ENCODE assay signal across 1 cellular context in the genomic region with DNA sequence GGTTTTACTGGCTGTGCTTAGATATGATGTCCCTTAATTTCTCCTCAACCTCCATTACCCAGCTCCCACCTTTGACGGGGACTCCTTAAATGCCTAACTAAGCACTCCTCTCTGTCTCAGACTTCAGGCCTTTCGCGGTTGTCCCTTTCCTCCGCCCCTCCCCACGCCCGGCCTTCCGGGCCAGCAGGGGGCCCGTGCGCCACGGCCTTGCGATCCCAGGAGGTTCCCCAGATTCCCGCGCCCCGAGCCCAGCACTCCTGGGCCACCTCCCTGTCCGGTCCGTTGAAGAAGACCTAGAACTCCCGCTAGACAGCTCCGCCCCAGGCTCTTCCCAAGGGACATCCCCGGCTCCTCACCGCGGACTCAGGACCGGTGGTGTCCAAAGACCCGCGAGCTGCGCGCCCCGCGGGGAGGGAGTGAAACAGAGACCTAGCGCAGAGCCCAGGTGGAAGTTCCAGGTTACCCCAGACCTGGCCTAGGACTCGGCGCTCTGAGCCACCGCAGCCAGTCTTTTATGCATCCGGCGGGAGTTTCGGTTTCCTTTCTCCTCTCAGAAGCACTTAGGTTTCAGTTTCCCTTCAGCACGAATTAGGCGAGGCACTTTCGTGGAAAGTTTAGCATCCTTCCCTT.
TF ChIP-seq lines count a peak whose summit lies in the region.

A gene with protein sequence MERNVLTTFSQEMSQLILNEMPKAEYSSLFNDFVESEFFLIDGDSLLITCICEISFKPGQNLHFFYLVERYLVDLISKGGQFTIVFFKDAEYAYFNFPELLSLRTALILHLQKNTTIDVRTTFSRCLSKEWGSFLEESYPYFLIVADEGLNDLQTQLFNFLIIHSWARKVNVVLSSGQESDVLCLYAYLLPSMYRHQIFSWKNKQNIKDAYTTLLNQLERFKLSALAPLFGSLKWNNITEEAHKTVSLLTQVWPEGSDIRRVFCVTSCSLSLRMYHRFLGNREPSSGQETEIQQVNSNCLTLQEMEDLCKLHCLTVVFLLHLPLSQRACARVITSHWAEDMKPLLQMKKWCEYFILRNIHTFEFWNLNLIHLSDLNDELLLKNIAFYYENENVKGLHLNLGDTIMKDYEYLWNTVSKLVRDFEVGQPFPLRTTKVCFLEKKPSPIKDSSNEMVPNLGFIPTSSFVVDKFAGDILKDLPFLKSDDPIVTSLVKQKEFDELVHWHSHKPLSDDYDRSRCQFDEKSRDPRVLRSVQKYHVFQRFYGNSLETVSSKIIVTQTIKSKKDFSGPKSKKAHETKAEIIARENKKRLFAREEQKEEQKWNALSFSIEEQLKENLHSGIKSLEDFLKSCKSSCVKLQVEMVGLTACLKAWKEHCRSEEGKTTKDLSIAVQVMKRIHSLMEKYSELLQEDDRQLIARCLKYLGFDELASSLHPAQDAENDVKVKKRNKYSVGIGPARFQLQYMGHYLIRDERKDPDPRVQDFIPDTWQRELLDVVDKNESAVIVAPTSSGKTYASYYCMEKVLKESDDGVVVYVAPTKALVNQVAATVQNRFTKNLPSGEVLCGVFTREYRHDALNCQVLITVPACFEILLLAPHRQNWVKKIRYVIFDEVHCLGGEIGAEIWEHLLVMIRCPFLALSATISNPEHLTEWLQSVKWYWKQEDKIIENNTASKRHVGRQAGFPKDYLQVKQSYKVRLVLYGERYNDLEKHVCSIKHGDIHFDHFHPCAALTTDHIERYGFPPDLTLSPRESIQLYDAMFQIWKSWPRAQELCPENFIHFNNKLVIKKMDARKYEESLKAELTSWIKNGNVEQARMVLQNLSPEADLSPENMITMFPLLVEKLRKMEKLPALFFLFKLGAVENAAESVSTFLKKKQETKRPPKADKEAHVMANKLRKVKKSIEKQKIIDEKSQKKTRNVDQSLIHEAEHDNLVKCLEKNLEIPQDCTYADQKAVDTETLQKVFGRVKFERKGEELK (N-terminal part only) (minus strand): TSS at position 487 of the 630 bp plus-strand sequence. CDS start 7,493 bp downstream, outside the sequence.

TF ChIP-seq in HEK293, 187 proteins besides CTCF, POLR2A, EP300 and RAD21 (continued from another document and continues in another):
- TF ChIP-seq, protein P1, sequence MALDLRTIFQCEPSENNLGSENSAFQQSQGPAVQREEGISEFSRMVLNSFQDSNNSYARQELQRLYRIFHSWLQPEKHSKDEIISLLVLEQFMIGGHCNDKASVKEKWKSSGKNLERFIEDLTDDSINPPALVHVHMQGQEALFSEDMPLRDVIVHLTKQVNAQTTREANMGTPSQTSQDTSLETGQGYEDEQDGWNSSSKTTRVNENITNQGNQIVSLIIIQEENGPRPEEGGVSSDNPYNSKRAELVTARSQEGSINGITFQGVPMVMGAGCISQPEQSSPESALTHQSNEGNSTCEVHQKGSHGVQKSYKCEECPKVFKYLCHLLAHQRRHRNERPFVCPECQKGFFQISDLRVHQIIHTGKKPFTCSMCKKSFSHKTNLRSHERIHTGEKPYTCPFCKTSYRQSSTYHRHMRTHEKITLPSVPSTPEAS (tag by site-specific recombination; IDR thresholded peaks at IDR 0.05), result 0 out of 2 replicates have a peak, but pooled peaks have one; percentile 32
- TF ChIP-seq ZNF433 (tag by site-specific recombination; IDR thresholded peaks at IDR 0.05; ENCODE audit: low read depth) (no peak), ZNF2 (tag by site-specific recombination; IDR thresholded peaks at IDR 0.05) (0 out of 2 replicates have a peak, but pooled peaks have one; percentile 67), ZBTB20 (tag by site-specific recombination; IDR thresholded peaks at IDR 0.05) (peak; percentile 96), KLF1 (tag by site-specific recombination; IDR thresholded peaks at IDR 0.05) (peak; percentile 60), ZNF521 (tag by site-specific recombination; IDR thresholded peaks at IDR 0.05) (no peak), ZIC2 (tag by site-specific recombination; IDR thresholded peaks at IDR 0.05) (peak; percentile 74), ZXDB (tag by site-specific recombination; IDR thresholded peaks at IDR 0.05) (peak; percentile 79; the same call in 1 of the 2 replicates), ZBTB8A (tag by site-specific recombination; IDR thresholded peaks at IDR 0.05) (peak; percentile 56), ZNF555 (tag by site-specific recombination; conservative IDR thresholded peaks at IDR 0.05) (no peak), ZEB2 (tag by site-specific recombination; IDR thresholded peaks at IDR 0.05) (peak; percentile 60; the same call in 1 of the 2 replicates), YY1 (tag by site-specific recombination; IDR thresholded peaks at IDR 0.05) (0 out of 2 replicates have a peak, but pooled peaks have one; percentile 29), KLF8 (tag by site-specific recombination; IDR thresholded peaks at IDR 0.05) (peak; percentile 62; the same call in 1 of the 2 replicates), ZBTB21 (tag by site-specific recombination; IDR thresholded peaks at IDR 0.05) (peak; percentile 31; the same call in 1 of the 2 replicates), ZNF624 (tag by site-specific recombination; IDR thresholded peaks at IDR 0.05) (no peak), ZBTB48 (tag by site-specific recombination; IDR thresholded peaks at IDR 0.05) (peak; percentile 65; the same call in 1 of the 2 replicates), ZNF16 (tag by site-specific recombination; IDR thresholded peaks at IDR 0.05; ENCODE audit: low read depth) (no peak), ZNF76 (tag by site-specific recombination; IDR thresholded peaks at IDR 0.05; ENCODE audit: borderline replicate concordance, low read depth) (peak; percentile 48; the same call in 1 of the 2 replicates), ZBTB17 (tag by site-specific recombination; IDR thresholded peaks at IDR 0.05) (peak; percentile 96), ZFP37 (tag by site-specific recombination; IDR thresholded peaks at IDR 0.05) (peak; percentile 80), TRIM28 (IDR thresholded peaks at IDR 0.05; ENCODE audit: borderline replicate concordance, low read length) (0 out of 2 replicates have a peak, but pooled peaks have one; percentile 25), ZNF777 (tag by site-specific recombination; IDR thresholded peaks at IDR 0.05; ENCODE audit: borderline replicate concordance) (no peak), ZNF341 (tag by site-specific recombination; IDR thresholded peaks at IDR 0.05; ENCODE audit: low read depth) (peak; percentile 92), EGR2 (tag by site-specific recombination; IDR thresholded peaks at IDR 0.05; ENCODE audit: low read depth) (no peak), ZNF626 (tag by site-specific recombination; IDR thresholded peaks at IDR 0.05) (no peak), ZNF146 (tag by site-specific recombination; IDR thresholded peaks at IDR 0.05) (no peak), IKZF3 (tag by site-specific recombination; IDR thresholded peaks at IDR 0.05) (peak; percentile 59; the same call in 1 of the 2 replicates), ZNF311 (tag by site-specific recombination; IDR thresholded peaks at IDR 0.05; ENCODE audit: borderline replicate concordance) (no peak), SCRT1 (tag by site-specific recombination; IDR thresholded peaks at IDR 0.05; ENCODE audit: borderline replicate concordance) (no peak), GLIS2 (tag by site-specific recombination; IDR thresholded peaks at IDR 0.05) (peak; percentile 86), GLIS1 (tag by site-specific recombination; IDR thresholded peaks at IDR 0.05) (peak; percentile 67; the same call in 1 of the 2 replicates), PRDM1 (tag by site-specific recombination; IDR thresholded peaks at IDR 0.05) (peak; percentile 64), KLF7 (tag by site-specific recombination; IDR thresholded peaks at IDR 0.05; ENCODE audit: borderline replicate concordance) (no peak)
- TF ChIP-seq, protein P2, sequence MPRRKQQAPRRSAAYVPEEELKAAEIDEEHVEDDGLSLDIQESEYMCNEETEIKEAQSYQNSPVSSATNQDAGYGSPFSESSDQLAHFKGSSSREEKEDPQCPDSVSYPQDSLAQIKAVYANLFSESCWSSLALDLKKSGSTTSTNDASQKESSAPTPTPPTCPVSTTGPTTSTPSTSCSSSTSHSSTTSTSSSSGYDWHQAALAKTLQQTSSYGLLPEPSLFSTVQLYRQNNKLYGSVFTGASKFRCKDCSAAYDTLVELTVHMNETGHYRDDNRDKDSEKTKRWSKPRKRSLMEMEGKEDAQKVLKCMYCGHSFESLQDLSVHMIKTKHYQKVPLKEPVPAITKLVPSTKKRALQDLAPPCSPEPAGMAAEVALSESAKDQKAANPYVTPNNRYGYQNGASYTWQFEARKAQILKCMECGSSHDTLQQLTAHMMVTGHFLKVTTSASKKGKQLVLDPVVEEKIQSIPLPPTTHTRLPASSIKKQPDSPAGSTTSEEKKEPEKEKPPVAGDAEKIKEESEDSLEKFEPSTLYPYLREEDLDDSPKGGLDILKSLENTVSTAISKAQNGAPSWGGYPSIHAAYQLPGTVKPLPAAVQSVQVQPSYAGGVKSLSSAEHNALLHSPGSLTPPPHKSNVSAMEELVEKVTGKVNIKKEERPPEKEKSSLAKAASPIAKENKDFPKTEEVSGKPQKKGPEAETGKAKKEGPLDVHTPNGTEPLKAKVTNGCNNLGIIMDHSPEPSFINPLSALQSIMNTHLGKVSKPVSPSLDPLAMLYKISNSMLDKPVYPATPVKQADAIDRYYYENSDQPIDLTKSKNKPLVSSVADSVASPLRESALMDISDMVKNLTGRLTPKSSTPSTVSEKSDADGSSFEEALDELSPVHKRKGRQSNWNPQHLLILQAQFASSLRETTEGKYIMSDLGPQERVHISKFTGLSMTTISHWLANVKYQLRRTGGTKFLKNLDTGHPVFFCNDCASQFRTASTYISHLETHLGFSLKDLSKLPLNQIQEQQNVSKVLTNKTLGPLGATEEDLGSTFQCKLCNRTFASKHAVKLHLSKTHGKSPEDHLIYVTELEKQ (tag by site-specific recombination; IDR thresholded peaks at IDR 0.05; ENCODE audit: borderline replicate concordance), result 0 out of 2 replicates have a peak, but pooled peaks have one; percentile 30
- TF ChIP-seq, protein P3, sequence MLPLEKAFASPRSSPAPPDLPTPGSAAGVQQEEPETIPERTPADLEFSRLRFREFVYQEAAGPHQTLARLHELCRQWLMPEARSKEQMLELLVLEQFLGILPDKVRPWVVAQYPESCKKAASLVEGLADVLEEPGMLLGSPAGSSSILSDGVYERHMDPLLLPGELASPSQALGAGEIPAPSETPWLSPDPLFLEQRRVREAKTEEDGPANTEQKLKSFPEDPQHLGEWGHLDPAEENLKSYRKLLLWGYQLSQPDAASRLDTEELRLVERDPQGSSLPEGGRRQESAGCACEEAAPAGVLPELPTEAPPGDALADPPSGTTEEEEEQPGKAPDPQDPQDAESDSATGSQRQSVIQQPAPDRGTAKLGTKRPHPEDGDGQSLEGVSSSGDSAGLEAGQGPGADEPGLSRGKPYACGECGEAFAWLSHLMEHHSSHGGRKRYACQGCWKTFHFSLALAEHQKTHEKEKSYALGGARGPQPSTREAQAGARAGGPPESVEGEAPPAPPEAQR (tag by site-specific recombination; IDR thresholded peaks at IDR 0.05), result no peak
- TF ChIP-seq, protein P4, sequence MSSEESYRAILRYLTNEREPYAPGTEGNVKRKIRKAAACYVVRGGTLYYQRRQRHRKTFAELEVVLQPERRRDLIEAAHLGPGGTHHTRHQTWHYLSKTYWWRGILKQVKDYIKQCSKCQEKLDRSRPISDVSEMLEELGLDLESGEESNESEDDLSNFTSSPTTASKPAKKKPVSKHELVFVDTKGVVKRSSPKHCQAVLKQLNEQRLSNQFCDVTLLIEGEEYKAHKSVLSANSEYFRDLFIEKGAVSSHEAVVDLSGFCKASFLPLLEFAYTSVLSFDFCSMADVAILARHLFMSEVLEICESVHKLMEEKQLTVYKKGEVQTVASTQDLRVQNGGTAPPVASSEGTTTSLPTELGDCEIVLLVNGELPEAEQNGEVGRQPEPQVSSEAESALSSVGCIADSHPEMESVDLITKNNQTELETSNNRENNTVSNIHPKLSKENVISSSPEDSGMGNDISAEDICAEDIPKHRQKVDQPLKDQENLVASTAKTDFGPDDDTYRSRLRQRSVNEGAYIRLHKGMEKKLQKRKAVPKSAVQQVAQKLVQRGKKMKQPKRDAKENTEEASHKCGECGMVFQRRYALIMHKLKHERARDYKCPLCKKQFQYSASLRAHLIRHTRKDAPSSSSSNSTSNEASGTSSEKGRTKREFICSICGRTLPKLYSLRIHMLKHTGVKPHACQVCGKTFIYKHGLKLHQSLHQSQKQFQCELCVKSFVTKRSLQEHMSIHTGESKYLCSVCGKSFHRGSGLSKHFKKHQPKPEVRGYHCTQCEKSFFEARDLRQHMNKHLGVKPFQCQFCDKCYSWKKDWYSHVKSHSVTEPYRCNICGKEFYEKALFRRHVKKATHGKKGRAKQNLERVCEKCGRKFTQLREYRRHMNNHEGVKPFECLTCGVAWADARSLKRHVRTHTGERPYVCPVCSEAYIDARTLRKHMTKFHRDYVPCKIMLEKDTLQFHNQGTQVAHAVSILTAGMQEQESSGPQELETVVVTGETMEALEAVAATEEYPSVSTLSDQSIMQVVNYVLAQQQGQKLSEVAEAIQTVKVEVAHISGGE (tag by site-specific recombination; conservative IDR thresholded peaks at IDR 0.05; ENCODE audit: low read depth), result peak; percentile 67
- TF ChIP-seq, protein P5, sequence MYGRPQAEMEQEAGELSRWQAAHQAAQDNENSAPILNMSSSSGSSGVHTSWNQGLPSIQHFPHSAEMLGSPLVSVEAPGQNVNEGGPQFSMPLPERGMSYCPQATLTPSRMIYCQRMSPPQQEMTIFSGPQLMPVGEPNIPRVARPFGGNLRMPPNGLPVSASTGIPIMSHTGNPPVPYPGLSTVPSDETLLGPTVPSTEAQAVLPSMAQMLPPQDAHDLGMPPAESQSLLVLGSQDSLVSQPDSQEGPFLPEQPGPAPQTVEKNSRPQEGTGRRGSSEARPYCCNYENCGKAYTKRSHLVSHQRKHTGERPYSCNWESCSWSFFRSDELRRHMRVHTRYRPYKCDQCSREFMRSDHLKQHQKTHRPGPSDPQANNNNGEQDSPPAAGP (tag by site-specific recombination; IDR thresholded peaks at IDR 0.05), result peak; percentile 23; the same call in 1 of the 2 replicates
- TF ChIP-seq, protein P6, sequence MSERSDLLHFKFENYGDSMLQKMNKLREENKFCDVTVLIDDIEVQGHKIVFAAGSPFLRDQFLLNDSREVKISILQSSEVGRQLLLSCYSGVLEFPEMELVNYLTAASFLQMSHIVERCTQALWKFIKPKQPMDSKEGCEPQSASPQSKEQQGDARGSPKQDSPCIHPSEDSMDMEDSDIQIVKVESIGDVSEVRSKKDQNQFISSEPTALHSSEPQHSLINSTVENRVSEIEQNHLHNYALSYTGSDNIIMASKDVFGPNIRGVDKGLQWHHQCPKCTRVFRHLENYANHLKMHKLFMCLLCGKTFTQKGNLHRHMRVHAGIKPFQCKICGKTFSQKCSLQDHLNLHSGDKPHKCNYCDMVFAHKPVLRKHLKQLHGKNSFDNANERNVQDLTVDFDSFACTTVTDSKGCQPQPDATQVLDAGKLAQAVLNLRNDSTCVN (tag by site-specific recombination; optimal IDR thresholded peaks at IDR 0.05), result peak; percentile 47
- TF ChIP-seq, protein P7, sequence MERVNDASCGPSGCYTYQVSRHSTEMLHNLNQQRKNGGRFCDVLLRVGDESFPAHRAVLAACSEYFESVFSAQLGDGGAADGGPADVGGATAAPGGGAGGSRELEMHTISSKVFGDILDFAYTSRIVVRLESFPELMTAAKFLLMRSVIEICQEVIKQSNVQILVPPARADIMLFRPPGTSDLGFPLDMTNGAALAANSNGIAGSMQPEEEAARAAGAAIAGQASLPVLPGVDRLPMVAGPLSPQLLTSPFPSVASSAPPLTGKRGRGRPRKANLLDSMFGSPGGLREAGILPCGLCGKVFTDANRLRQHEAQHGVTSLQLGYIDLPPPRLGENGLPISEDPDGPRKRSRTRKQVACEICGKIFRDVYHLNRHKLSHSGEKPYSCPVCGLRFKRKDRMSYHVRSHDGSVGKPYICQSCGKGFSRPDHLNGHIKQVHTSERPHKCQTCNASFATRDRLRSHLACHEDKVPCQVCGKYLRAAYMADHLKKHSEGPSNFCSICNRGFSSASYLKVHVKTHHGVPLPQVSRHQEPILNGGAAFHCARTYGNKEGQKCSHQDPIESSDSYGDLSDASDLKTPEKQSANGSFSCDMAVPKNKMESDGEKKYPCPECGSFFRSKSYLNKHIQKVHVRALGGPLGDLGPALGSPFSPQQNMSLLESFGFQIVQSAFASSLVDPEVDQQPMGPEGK (tag by site-specific recombination; IDR thresholded peaks at IDR 0.05), result peak; percentile 69
